ENCODE assay signal across 8 cellular contexts in genomic region chr2:201357216-201357615, GRCh38. TPM values are rescaled to one million over a fixed set of nuclear protein-coding genes. Genes with fewer than 3 reads are reported as not detected.
DNase-seq lines count a peak whose midpoint lies in the region; ATAC-seq and TF ChIP-seq lines count a peak whose summit lies in the region.

FLACC1 (minus strand) TSS chr2:201357345; CDS start chr2:201351404, 5,941 bp downstream.

- POLR2A ChIA-PET in PC-9 (lab: Charles Lee; ENCODE audit: unreplicated experiment) = interaction anchor here (0.5 kb wide), 1 partner anchor 1051 kb away, joined by 3 read pairs; the partner anchor contains the start of gene SPATS2L

- H4K8ac ChIP-seq in neuronal stem cell (ENCODE audit: low read depth, low read length) = no peak within 1 kb of the TSS

- H3K4ac ChIP-seq in neuronal stem cell (ENCODE audit: low read length) = no peak within 1 kb of the TSS

- intact Hi-C loops in PC-9 (cut with micrococcal nuclease; ENCODE audit: unreplicated experiment) (no loop called here), esophagus muscularis mucosa (cut with DNase I) (no loop called here)

- no peak within 1 kb of the TSS for H2BK120ac ChIP-seq in neuronal stem cell (ENCODE audit: low read depth, low read length)

- TF ChIP-seq EP300 in esophagus muscularis mucosa (IDR thresholded peaks at IDR 0.05) = no peak

- H3K23ac ChIP-seq in neuronal stem cell (ENCODE audit: low read depth, low read length, poor library complexity) = no peak within 1 kb of the TSS

- ATAC-seq in GM19397 (IDR thresholded peaks at IDR 0.05; ENCODE audit: unreplicated experiment) (no peak), GM21717 (IDR thresholded peaks at IDR 0.05; ENCODE audit: unreplicated experiment) (no peak), HG02938 (IDR thresholded peaks at IDR 0.05; ENCODE audit: unreplicated experiment) (no peak)

- no TSS peak for BruUV-seq in PC-9 (replicated peaks; lab: Mats Ljungman, UMichigan)

- H3K4me2 ChIP-seq in PC-9 (no peak within 1 kb of the TSS), neuronal stem cell (ENCODE audit: insufficient read depth, low read length, poor library complexity, severe bottlenecking) (no peak within 1 kb of the TSS)

- H3K9ac ChIP-seq in neuronal stem cell (ENCODE audit: low read depth, low read length, poor library complexity) = no peak within 1 kb of the TSS

- no peaks in the 10 kb centered on the region for H3K36me3 ChIP-seq in PC-9 (ENCODE audit: low read depth)
- no peaks in the 10 kb centered on the region for H3K36me3 ChIP-seq in neuronal stem cell (replicated peaks in 1 of 2; ENCODE audit: control insufficient read depth in 2 of 2, insufficient read depth in 2 of 2, low read length in 2 of 2)
- H3K36me3 ChIP-seq in esophagus muscularis mucosa = peaks cover 0 to 33% (median 19%) of the 10 kb centered on the region in 4 donors

- no peak within 1 kb of the TSS for H2BK5ac ChIP-seq in neuronal stem cell (ENCODE audit: low read length)

- H3K79me1 ChIP-seq in neuronal stem cell (ENCODE audit: low read depth, low read length) = no peaks in the 10 kb centered on the region

- no peak for TF ChIP-seq CTCF in PC-9 (conservative IDR thresholded peaks at IDR 0.05)
- TF ChIP-seq CTCF in fibroblast of the aortic adventitia (IDR thresholded peaks at IDR 0.05; ENCODE audit: insufficient read depth, low read length) = no peak
- no peak for TF ChIP-seq CTCF in esophagus muscularis mucosa (IDR thresholded peaks at IDR 0.05)

- DNase-seq in ELF-1 (ENCODE audit: low read depth, low spot score) = peak; percentile 86
- DNase-seq in PC-9 = peak; percentile 12 to 34
- peak; percentile 82 for DNase-seq in fibroblast of the aortic adventitia (ENCODE audit: low read depth)
- DNase-seq in neuronal stem cell (ENCODE audit: low spot score) = peak; percentile 74
- DNase-seq in esophagus muscularis mucosa (ENCODE audit: extremely low spot score) = no peak

- H2AK5ac ChIP-seq in neuronal stem cell (ENCODE audit: low read depth, low read length) = no peak within 1 kb of the TSS

- no peaks in the 10 kb centered on the region for H3K79me2 ChIP-seq in PC-9 (ENCODE audit: low read depth)

- no peak within 1 kb of the TSS for H3K27ac ChIP-seq in PC-9
- H3K27ac ChIP-seq in neuronal stem cell (replicated peaks; ENCODE audit: low read length) = no peak within 1 kb of the TSS
- H3K27ac ChIP-seq in esophagus muscularis mucosa (replicated peaks in 1 of 4) = peak within 1 kb of the TSS in 2 of 4 donors; percentile 26

- no peak within 1 kb of the TSS for H4K91ac ChIP-seq in neuronal stem cell (ENCODE audit: low read depth, low read length, poor library complexity)

- no peaks in the 10 kb centered on the region for H3F3A ChIP-seq in PC-9 (ENCODE audit: insufficient read depth, low read depth)

- H3K9me3 ChIP-seq in PC-9 (ENCODE audit: insufficient read depth, low read depth) (no peaks in the 10 kb centered on the region), neuronal stem cell (replicated peaks in 1 of 2; ENCODE audit: control insufficient read depth in 2 of 2, insufficient read depth in 1 of 2, low read depth in 1 of 2, low read length in 2 of 2) (peaks cover 0 to under 1% of the 10 kb centered on the region in 2 donors), esophagus muscularis mucosa (no peaks in the 10 kb centered on the region)

- no peak within 1 kb of the TSS for H2BK15ac ChIP-seq in neuronal stem cell (ENCODE audit: low read length)

- H3K18ac ChIP-seq in neuronal stem cell (ENCODE audit: low read length) = no peak within 1 kb of the TSS

- H2AFZ ChIP-seq in PC-9 = no peak within 1 kb of the TSS
- peak within 1 kb of the TSS; percentile 76 for H2AFZ ChIP-seq in neuronal stem cell (ENCODE audit: low read length)

- no CpG with 5 or more reads among the region's 1 CpG for WGBS in neuronal stem cell (ENCODE audit: extremely low coverage in 2 of 2, insufficient read length in 2 of 2, insufficient replicate concordance in 1 of 2), 2 donors
- 32% methylated on average over 1 of the region's 1 CpG for WGBS in esophagus muscularis mucosa

- H3K4me3 ChIP-seq in PC-9 = no peak within 1 kb of the TSS
- H3K4me3 ChIP-seq in fibroblast of the aortic adventitia (ENCODE audit: low read depth, low read length) = no peak within 1 kb of the TSS
- no peak within 1 kb of the TSS for H3K4me3 ChIP-seq in neuronal stem cell (ENCODE audit: low read length in 2 of 2)
- H3K4me3 ChIP-seq in esophagus muscularis mucosa = no peak within 1 kb of the TSS

- CTCF ChIA-PET in PC-9 (lab: Charles Lee) = no interaction called here

- H3K27me3 ChIP-seq in PC-9 (ENCODE audit: insufficient read depth, low read depth) = no peaks in the 10 kb centered on the region
- no peaks in the 10 kb centered on the region for H3K27me3 ChIP-seq in neuronal stem cell (ENCODE audit: control insufficient read depth in 3 of 3, insufficient read depth in 3 of 3, low read depth in 1 of 3, low read length in 3 of 3)
- H3K27me3 ChIP-seq in esophagus muscularis mucosa = no peaks in the 10 kb centered on the region

- peaks cover 7% of the 10 kb centered on the region; the same call in 1 of the 2 replicates for H3K4me1 ChIP-seq in PC-9 (replicated peaks; ENCODE audit: insufficient read depth)
- H3K4me1 ChIP-seq in neuronal stem cell (ENCODE audit: control insufficient read depth in 2 of 2, insufficient read depth in 1 of 2, low read depth in 1 of 2, low read length in 2 of 2) = peaks cover 0 to 6% of the 10 kb centered on the region in 2 donors
- H3K4me1 ChIP-seq in esophagus muscularis mucosa = peaks cover 5 to 27% (median 19%) of the 10 kb centered on the region in 4 donors

- TF ChIP-seq POLR2A in esophagus muscularis mucosa (IDR thresholded peaks at IDR 0.05; ENCODE audit: low read depth) = no peak

- H3K9me2 ChIP-seq in PC-9 (ENCODE audit: insufficient read depth) = no peaks in the 10 kb centered on the region

- no peaks in the 10 kb centered on the region for H4K20me1 ChIP-seq in PC-9 (ENCODE audit: insufficient read depth)

- no peak within 1 kb of the TSS for H2BK12ac ChIP-seq in neuronal stem cell (ENCODE audit: low read length)

- no peak within 1 kb of the TSS for H3K14ac ChIP-seq in neuronal stem cell (ENCODE audit: low read length)

RNA-seq across cellular contexts. Expression of gene FLACC1, which starts in this region (rescaled TPM):
- total RNA-seq in PC-9 (2021) (0.75 and 0.87 TPM in 2 replicates), fibroblast of the aortic adventitia (ENCODE audit: low replicate concordance) (1.2 and 3.6 TPM in 2 replicates), esophagus muscularis mucosa (1 to 10 TPM; 1.2 to 5.1 (median 4.2) TPM)
- polyA plus RNA-seq in neuronal stem cell (2013, experiment 1 of 2) = 0.20 TPM
- polyA plus RNA-seq in neuronal stem cell (2013, experiment 2 of 2) = 0.08 TPM

Comparison
In these comparisons a context has a peak if more than half of its experiments do, and no peak if none do; other contexts are left out.
1. Peak in DNase-seq in PC-9; RNA of the gene not detected or under 1 TPM.